33 cellular contexts compared by ENCODE assay signal in the genomic region with DNA sequence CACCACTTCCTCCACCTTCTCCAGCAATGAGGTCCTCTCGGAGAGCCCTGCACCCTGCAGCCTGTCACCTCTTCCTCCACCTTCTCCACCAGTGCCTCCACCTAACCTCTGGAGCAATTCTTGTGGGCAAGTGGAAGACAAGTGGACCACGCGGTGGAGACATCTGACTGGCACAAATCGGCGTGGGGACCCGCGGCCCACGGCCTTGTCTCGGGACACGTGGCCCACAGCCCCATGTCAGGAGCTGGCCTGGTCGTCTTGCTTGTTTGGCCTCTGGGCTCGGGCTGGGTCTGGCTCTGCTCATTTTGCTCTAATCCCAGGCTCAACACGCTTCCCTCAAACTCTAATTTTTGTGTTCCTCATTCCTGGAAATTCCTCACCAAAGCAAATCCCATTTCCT.
"Had no signal": no experiment of that assay in that cellular context is flagged by ENCODE, and none has a peak within 500 bp of the region (broad histone marks: within the 10 kb centered on the region; RNA-seq: fewer than 3 reads in every experiment).

No MANE protein-coding gene starts in this region.

- H3K9me3 ChIP-seq: adrenal gland, body of pancreas, colonic mucosa had no signal

- H3K36me3 ChIP-seq: adrenal gland, colonic mucosa, heart left ventricle, WERI-Rb-1 had no signal

- H3K9me3 Mint-ChIP-seq: activated CD8-positive, alpha-beta T cell treated with anti-CD3 and anti-CD28 coated beads for 36 hours; activated naive CD4-positive, alpha-beta T cell treated with anti-CD3 and anti-CD28 coated beads for 36 hours; activated naive CD8-positive, alpha-beta T cell treated with anti-CD3 and anti-CD28 coated beads, Interleukin-2, amount 50 U/mL, for 24 hours had no signal

- H3K27me3 ChIP-seq: adrenal gland, body of pancreas, colonic mucosa had no signal

- FAIRE-seq: frontal cortex had no signal

- H3K4me1 ChIP-seq: adrenal gland, body of pancreas, colonic mucosa had no signal

- H3K4me3 Mint-ChIP-seq: activated B cell treated with CpG ODN at 0.5 μM for 24 hours; activated CD8-positive, alpha-beta T cell treated with anti-CD3 and anti-CD28 coated beads for 36 hours; activated naive CD4-positive, alpha-beta T cell treated with anti-CD3 and anti-CD28 coated beads for 36 hours; activated naive CD4-positive, alpha-beta T cell treated with anti-CD3 and anti-CD28 coated beads, Interleukin-2, amount 50 U/mL, for 24 hours; activated naive CD8-positive, alpha-beta T cell treated with anti-CD3 and anti-CD28 coated beads for 36 hours; activated naive CD8-positive, alpha-beta T cell treated with anti-CD3 and anti-CD28 coated beads, Interleukin-2, amount 50 U/mL, for 24 hours; activated T-cell treated with anti-CD3 and anti-CD28 coated beads, Interleukin-2, amount 50 U/mL, for 4 hours; dendritic cell treated with granulocyte-macrophage colony-stimulating factor and Interleukin-4, amounts not matched to agents 40 ng/mL and 50 ng/mL, for 4 days; endodermal cell; T-helper 17 cell; T-helper 2 cell treated with Interferon-gamma antibody and Interleukin-4, amounts not matched to agents 5 μg/mL and 100 μg/mL, for 36 hours had no signal

- ATAC-seq: activated CD4-positive, CD25-positive, alpha-beta regulatory T cell treated with anti-CD3 and anti-CD28 coated beads, Interleukin-2, amount 50 U/mL, for 24 hours; activated CD8-positive, alpha-beta T cell treated with anti-CD3 and anti-CD28 coated beads for 36 hours; activated naive CD8-positive, alpha-beta T cell treated with anti-CD3 and anti-CD28 coated beads, Interleukin-2, amount 50 U/mL, for 24 hours; activated T-cell treated with anti-CD3 and anti-CD28 coated beads, Interleukin-2, amount 50 U/mL, for 4 hours; body of pancreas; esophagus mucosa; heart left ventricle; T-helper 17 cell had no signal

- H3K4me3 ChIP-seq: adrenal gland, body of pancreas, colonic mucosa, dorsolateral prefrontal cortex, heart left ventricle had no signal

- H3K27ac Mint-ChIP-seq: activated B cell treated with CpG ODN at 0.5 μM for 24 hours; activated CD8-positive, alpha-beta T cell treated with anti-CD3 and anti-CD28 coated beads for 36 hours; activated naive CD4-positive, alpha-beta T cell treated with anti-CD3 and anti-CD28 coated beads for 36 hours; activated naive CD4-positive, alpha-beta T cell treated with anti-CD3 and anti-CD28 coated beads, Interleukin-2, amount 50 U/mL, for 24 hours; activated naive CD8-positive, alpha-beta T cell treated with anti-CD3 and anti-CD28 coated beads for 36 hours; activated naive CD8-positive, alpha-beta T cell treated with anti-CD3 and anti-CD28 coated beads, Interleukin-2, amount 50 U/mL, for 24 hours; activated T-helper 2 cell treated with anti-CD3 and anti-CD28 coated beads, Interferon-gamma antibody, Interleukin-2, Interleukin-4, amounts not matched to agents 10 μg/mL and 5 μg/mL and 100 μg/mL, durations not matched to agents 14 hours and 24 hours and 36 hours; dendritic cell treated with granulocyte-macrophage colony-stimulating factor and Interleukin-4, amounts not matched to agents 40 ng/mL and 50 ng/mL, for 4 days; endodermal cell; T-helper 17 cell; T-helper 2 cell treated with Interferon-gamma antibody and Interleukin-4, amounts not matched to agents 5 μg/mL and 100 μg/mL, for 36 hours had no signal

- DNase-seq: activated B cell treated with CpG ODN at 0.5 μM for 24 hours; activated CD4-positive, alpha-beta T cell treated with anti-CD3 and anti-CD28 coated beads for 48 hours; activated CD4-positive, alpha-beta T cell treated with anti-CD3 and anti-CD28 coated beads, Interleukin-2, amount 50 U/mL, for 1 hour; activated CD4-positive, alpha-beta T cell treated with anti-CD3 and anti-CD28 coated beads, Interleukin-2, amount 50 U/mL, for 48 hours; activated CD8-positive, alpha-beta memory T cell treated with anti-CD3 and anti-CD28 coated beads for 24 hours; activated CD8-positive, alpha-beta T cell treated with anti-CD3 and anti-CD28 coated beads for 36 hours; activated effector memory CD4-positive, alpha-beta T cell treated with anti-CD3 and anti-CD28 coated beads, Interleukin-2, amount 50 U/mL, for 16 hours; activated naive CD4-positive, alpha-beta T cell treated with anti-CD3 and anti-CD28 coated beads for 36 hours; activated naive CD8-positive, alpha-beta T cell treated with anti-CD3 and anti-CD28 coated beads for 36 hours; activated naive CD8-positive, alpha-beta T cell treated with anti-CD3 and anti-CD28 coated beads, Interleukin-2, amount 50 U/mL, for 24 hours; activated T-cell treated with anti-CD3 and anti-CD28 coated beads, Interleukin-2, amount 50 U/mL, for 4 hours; adrenal gland; amygdala; aorta; body of pancreas; caudate nucleus; colonic mucosa; dorsolateral prefrontal cortex; effector memory CD4-positive, alpha-beta T cell; endodermal cell; foreskin fibroblast; heart left ventricle; T-helper 1 cell; T-helper 17 cell; T1000; WERI-Rb-1 had no signal

- H3K27ac ChIP-seq: adrenal gland, body of pancreas, colonic mucosa, dorsolateral prefrontal cortex, heart left ventricle, WERI-Rb-1 had no signal

- H3K4me1 Mint-ChIP-seq: activated B cell treated with CpG ODN at 0.5 μM for 24 hours; activated naive CD4-positive, alpha-beta T cell treated with anti-CD3 and anti-CD28 coated beads, Interleukin-2, amount 50 U/mL, for 24 hours; activated naive CD8-positive, alpha-beta T cell treated with anti-CD3 and anti-CD28 coated beads, Interleukin-2, amount 50 U/mL, for 24 hours; T-helper 17 cell had no signal

- H3K36me3 Mint-ChIP-seq: activated naive CD4-positive, alpha-beta T cell treated with anti-CD3 and anti-CD28 coated beads, Interleukin-2, amount 50 U/mL, for 24 hours; activated naive CD8-positive, alpha-beta T cell treated with anti-CD3 and anti-CD28 coated beads for 36 hours had no signal
